In the genomic region with DNA sequence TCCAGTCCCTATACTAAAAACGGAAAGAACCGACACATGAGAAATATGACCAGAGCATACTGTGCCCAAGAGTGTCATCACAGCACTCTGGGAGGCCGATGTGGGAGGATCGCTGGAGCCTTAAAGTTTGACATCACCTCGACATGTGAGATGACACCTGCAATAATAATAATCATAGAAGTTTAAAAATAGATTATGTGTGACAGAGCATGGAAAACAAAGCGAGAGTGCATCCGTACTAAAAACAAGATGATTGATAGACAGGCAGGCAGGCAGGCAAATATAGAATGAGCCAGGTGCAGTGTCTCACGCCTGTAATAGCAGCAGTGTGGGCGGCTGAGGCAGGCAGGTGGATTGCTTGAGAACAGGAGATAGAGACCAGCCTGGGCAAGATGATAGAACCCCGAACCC, we compare ENCODE assay signal across 20 cellular contexts.
DNase-seq lines count a peak whose midpoint lies in the region; ATAC-seq and TF ChIP-seq lines count a peak whose summit lies in the region.
"Had no signal": no experiment of that assay in that cellular context is flagged by ENCODE, and none has a peak within 500 bp of the region (broad histone marks: within the 10 kb centered on the region; RNA-seq: fewer than 3 reads in every experiment).

No MANE protein-coding gene starts in this region.

- ATAC-seq in GM18868 (IDR thresholded peaks at IDR 0.05; ENCODE audit: unreplicated experiment) = peak; percentile 64

- H3K4me3 ChIP-seq in DOHH2 (ENCODE audit: low read length) (peak overlapping the region; percentile 38; the same call in 1 of the 2 replicates), OCI-LY1 (ENCODE audit: low read depth, low read length, poor library complexity, severe bottlenecking) (no peak overlapping the region)

- no peaks in the 10 kb centered on the region for H3K9me2 ChIP-seq in DOHH2 (replicated peaks; ENCODE audit: control insufficient read depth, low read length)
- H3K9me2 ChIP-seq in OCI-LY1 (ENCODE audit: low read depth, low read length) = no peaks in the 10 kb centered on the region

- no peaks in the 10 kb centered on the region for H3K79me2 ChIP-seq in DOHH2 (ENCODE audit: control insufficient read depth, low read length)
- H3K79me2 ChIP-seq in OCI-LY1 (ENCODE audit: insufficient read depth, low read length) = no peaks in the 10 kb centered on the region

- H3K27ac ChIP-seq in DOHH2 (ENCODE audit: low read depth, low read length) (peak overlapping the region; percentile 91), OCI-LY1 (ENCODE audit: low read depth, low read length, poor library complexity, severe bottlenecking) (peak overlapping the region; percentile 96)
- H3K27ac ChIP-seq: C4-2B had no signal

- H3K27me3 ChIP-seq in DOHH2 (ENCODE audit: control insufficient read depth, low read length) = no peaks in the 10 kb centered on the region
- no peaks in the 10 kb centered on the region for H3K27me3 ChIP-seq in OCI-LY1 (ENCODE audit: insufficient read depth, low read length)

- H3K4me1 ChIP-seq in DOHH2 (ENCODE audit: control insufficient read depth, low read length) (peaks cover 27% of the 10 kb centered on the region), OCI-LY1 (ENCODE audit: insufficient read depth, low read length, severe bottlenecking) (peaks cover 20% of the 10 kb centered on the region)

- H4K20me1 ChIP-seq in DOHH2 (ENCODE audit: control insufficient read depth, insufficient read depth, low read depth, low read length) (no peaks in the 10 kb centered on the region), OCI-LY1 (ENCODE audit: insufficient read depth, low read length) (no peaks in the 10 kb centered on the region)

- H3K9ac ChIP-seq in OCI-LY1 (ENCODE audit: low read length) = peak overlapping the region; percentile 38; the same call in 1 of the 2 replicates

- peaks cover 5% of the 10 kb centered on the region; the same call in 1 of the 2 replicates for H3F3A ChIP-seq in DOHH2 (ENCODE audit: control insufficient read depth, insufficient read depth)
- no peaks in the 10 kb centered on the region for H3F3A ChIP-seq in OCI-LY1 (ENCODE audit: insufficient read depth, low read length)

- DNase-seq in germinal center (ENCODE audit: low spot score) = peak; percentile 35
- DNase-seq in NCI-H1048 (lab: John Stamatoyannopoulos, UW) = no peak
- DNase-seq in activated CD4-positive, CD25-positive, alpha-beta regulatory T cell treated with anti-CD3 and anti-CD28 coated beads, Interleukin-2, amount 50 U/mL, for 72 hours = no peak
- DNase-seq in activated naive CD4-positive, alpha-beta T cell treated with anti-CD3 and anti-CD28 coated beads, Interleukin-2, amount 50 U/mL, for 16 hours = no peak
- no peak for DNase-seq in activated gamma-delta T cell (lab: John Stamatoyannopoulos, UW)
- DNase-seq: CD8-positive, alpha-beta memory T cell; DMS53; EL; GF-D8; MV-4-11; NCI-H1417; NCI-H1694 treated with DMSO at 0.1 percent for 48 hours; NCI-H446; NCI-H526; Right ventricle myocardium superior; SW 1271 had no signal

- H3K9me3 ChIP-seq in DOHH2 (ENCODE audit: control insufficient read depth, insufficient read depth, low read length) = peaks cover 47% of the 10 kb centered on the region
- H3K9me3 ChIP-seq in OCI-LY1 (ENCODE audit: low read length) = peaks cover 18% of the 10 kb centered on the region

- H3K4me2 ChIP-seq in DOHH2 (ENCODE audit: low read length) (peak overlapping the region; percentile 46), OCI-LY1 (ENCODE audit: low read length) (peak overlapping the region; percentile 43)

- TF ChIP-seq CTCF in DOHH2 (IDR thresholded peaks at IDR 0.05; ENCODE audit: low read depth, low read length, poor library complexity, severe bottlenecking) (no peak), OCI-LY1 (IDR thresholded peaks at IDR 0.05; ENCODE audit: low read length) (no peak)

- peaks cover 3% of the 10 kb centered on the region; the same call in 1 of the 2 replicates for H3K36me3 ChIP-seq in DOHH2 (ENCODE audit: control insufficient read depth, low read length)
- H3K36me3 ChIP-seq in OCI-LY1 (ENCODE audit: insufficient read depth, low read length) = no peaks in the 10 kb centered on the region

- no peak overlapping the region for H2AFZ ChIP-seq in OCI-LY1 (ENCODE audit: low read length)
